ENCODE assay signal across 8 cellular contexts in the genomic region with DNA sequence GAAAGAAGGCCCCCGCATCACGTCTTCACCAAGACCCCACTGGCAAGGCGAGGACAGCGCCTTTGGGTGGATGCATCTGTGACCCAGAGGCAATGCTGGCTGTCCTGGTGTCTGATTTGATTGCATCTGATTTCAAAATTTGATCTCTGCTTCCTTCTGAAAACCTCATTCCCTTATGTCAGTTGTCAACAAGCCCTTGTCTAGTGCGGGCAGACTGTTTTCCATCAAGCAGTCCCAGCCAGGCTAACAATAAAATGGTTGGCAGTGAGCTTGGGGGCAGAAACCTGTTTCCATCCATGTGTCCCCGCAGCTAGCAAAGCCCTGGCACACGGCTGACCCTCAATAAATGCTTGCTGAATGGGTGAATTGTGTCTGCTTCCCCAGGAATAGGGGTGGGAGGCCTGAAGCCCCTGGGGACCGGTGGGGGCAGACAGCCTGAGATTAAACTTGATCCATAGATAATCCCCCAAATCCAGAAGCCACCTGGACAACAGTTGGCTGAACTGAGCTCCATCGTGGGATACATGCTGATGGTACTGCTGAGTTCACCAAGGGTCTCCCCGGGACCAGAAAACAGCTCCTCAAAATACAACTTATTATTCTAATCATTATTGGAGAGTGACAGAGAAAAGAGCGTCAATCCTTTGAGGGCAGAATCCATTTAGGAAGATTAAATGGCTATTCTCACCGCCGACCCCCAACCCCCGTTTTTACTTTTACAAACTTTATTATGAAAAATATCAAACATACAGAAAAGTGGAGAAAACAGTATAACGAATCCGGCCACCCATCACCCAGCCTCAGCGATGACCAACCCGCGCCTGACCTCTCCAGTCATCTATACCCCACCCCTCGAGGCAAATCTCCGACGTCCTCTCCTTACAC. TPM values are rescaled to one million over a fixed set of nuclear protein-coding genes. Genes with fewer than 3 reads are reported as not detected.
DNase-seq lines count a peak whose midpoint lies in the region; ATAC-seq and TF ChIP-seq lines count a peak whose summit lies in the region.

No MANE protein-coding gene starts in this region.

- H2AK9ac ChIP-seq in IMR-90 (replicated peaks; ENCODE audit: low read depth, low read length, poor library complexity) = peak overlapping the region; percentile 95

- TSS peak; percentile 87 for BruUV-seq in IMR-90 (replicated peaks; lab: Mats Ljungman, UMichigan)

- H2AK5ac ChIP-seq in IMR-90 (ENCODE audit: low read depth, low read length) = peak overlapping the region; percentile 79

- peak overlapping the region; percentile 64 for H4K91ac ChIP-seq in IMR-90 (ENCODE audit: insufficient read depth, low read depth, low read length)

- CTCF ChIA-PET in IMR-90 (lab: Yijun Ruan, JAX) = no interaction called here

- in situ Hi-C loops in IMR-90 (cut with MboI; ENCODE audit: low sequenced_read_pairs) = no loop called here

- peak overlapping the region; percentile 86 for H3K27ac ChIP-seq in IMR-90 (ENCODE audit: insufficient read depth, low read length)
- H3K27ac ChIP-seq in body of pancreas = peak overlapping the region; percentile 64 to 90 (median 78)
- H3K27ac ChIP-seq in upper lobe of right lung = peak overlapping the region; percentile 86

- no peak for TF ChIP-seq CTCF in AG10803 (conservative IDR thresholded peaks at IDR 0.05; ENCODE audit: low read length)
- no peak for TF ChIP-seq CTCF in IMR-90 (conservative IDR thresholded peaks at IDR 0.05; ENCODE audit: low read depth, low read length)
- TF ChIP-seq CTCF in body of pancreas (IDR thresholded peaks at IDR 0.05) = no peak
- TF ChIP-seq CTCF in upper lobe of right lung (IDR thresholded peaks at IDR 0.05) = no peak

- peak overlapping the region; percentile 71 for H2BK120ac ChIP-seq in IMR-90 (ENCODE audit: low read depth, low read length)

- peaks cover 18% of the 10 kb centered on the region for H3K9me1 ChIP-seq in IMR-90 (ENCODE audit: insufficient read depth, low read length)

- H4K20me1 ChIP-seq in IMR-90 (ENCODE audit: insufficient read depth, low read length) = peaks cover 43% of the 10 kb centered on the region

- H3K36me3 ChIP-seq in IMR-90 (ENCODE audit: control insufficient read depth, insufficient read depth, low read length) = no peaks in the 10 kb centered on the region
- H3K36me3 ChIP-seq in body of pancreas (replicated peaks in 1 of 2; ENCODE audit: insufficient read depth in 1 of 2, low read depth in 2 of 2) = no peaks in the 10 kb centered on the region
- no peaks in the 10 kb centered on the region for H3K36me3 ChIP-seq in upper lobe of right lung

- peak overlapping the region; percentile 69; the same call in 2 of the 3 replicates for H2BK15ac ChIP-seq in IMR-90 (ENCODE audit: low read depth, low read length)

- H3K9ac ChIP-seq in IMR-90 (ENCODE audit: low read depth, low read length) = peak overlapping the region; percentile 93

- peak overlapping the region; percentile 87 for H2AFZ ChIP-seq in IMR-90 (replicated peaks; ENCODE audit: low read length, poor library complexity)

- peaks cover 13 to 61% of the 10 kb centered on the region in 2 experiments; a peak in 3 of 4 replicates for H3K79me1 ChIP-seq in IMR-90 (ENCODE audit: low read depth in 1 of 2, low read length in 2 of 2)

- H3K4ac ChIP-seq in IMR-90 (ENCODE audit: low read depth, low read length) = peak overlapping the region; percentile 84

- POLR2A ChIA-PET in IMR-90 (lab: Charles Lee; ENCODE audit: unreplicated experiment) = no interaction called here

- H2BK5ac ChIP-seq in IMR-90 (ENCODE audit: low read depth, low read length, poor library complexity, severe bottlenecking) = peak overlapping the region; percentile 71

- ATAC-seq in IMR-90 (ENCODE audit: low read depth) = no peak
- ATAC-seq in body of pancreas = no peak
- ATAC-seq in upper lobe of right lung = no peak

- 0% methylated on average over 1 of the region's 22 CpGs; no CpG with 5 or more reads in 1 of the 2 experiments for WGBS in IMR-90 (ENCODE audit: extremely low coverage in 2 of 2, insufficient read length in 1 of 2), 2 experiments
- 36 to 38% methylated on average over 21 to 22 of the region's 22 CpGs for WGBS in body of pancreas, 2 donors

- H3K9me3 ChIP-seq in IMR-90 (ENCODE audit: control insufficient read depth, insufficient read depth, low read length) = no peaks in the 10 kb centered on the region
- no peaks in the 10 kb centered on the region for H3K9me3 ChIP-seq in body of pancreas
- no peaks in the 10 kb centered on the region for H3K9me3 ChIP-seq in upper lobe of right lung

- peak overlapping the region; percentile 95 for H3K23ac ChIP-seq in IMR-90 (ENCODE audit: low read depth, low read length)

- peak overlapping the region; percentile 88 for H3K56ac ChIP-seq in IMR-90 (ENCODE audit: extremely low read depth, insufficient read depth, low read length)

- H3K4me3 ChIP-seq in AG10803 (ENCODE audit: low read length) (peak overlapping the region; percentile 79), IMR-90 (ENCODE audit: insufficient read depth, low read depth, low read length) (peak overlapping the region; percentile 90), body of pancreas (peak overlapping the region; percentile 23 to 39), upper lobe of right lung (peak overlapping the region; percentile 88)

- intact Hi-C loops in IMR-90 (cut with micrococcal nuclease) = loop anchor here (1.0 to 2.0 kb wide), 4 partner anchors 70 to 142 kb away; no protein-coding TSS in a partner anchor
- intact Hi-C loops in body of pancreas (cut with DNase I) = no loop called here
- intact Hi-C loops in upper lobe of right lung (cut with DNase I) = no loop called here

- no peak for DNase-seq in AG10803 (ENCODE audit: low read depth)
- no peak for DNase-seq in IMR-90
- no peak for DNase-seq in body of pancreas
- peak; percentile 42 to 77 for DNase-seq in lung microvascular endothelial cell (ENCODE audit: low read depth in 2 of 2)
- DNase-seq in upper lobe of right lung = no peak
- DNase-seq in HuH-7 (ENCODE audit: low spot score) = no peak
- no peak for DNase-seq in GM19240 (ENCODE audit: insufficient read length, low spot score)
- DNase-seq in central memory CD4-positive, alpha-beta T cell = no peak

- peaks cover 17% of the 10 kb centered on the region for H3K4me1 ChIP-seq in IMR-90 (ENCODE audit: control insufficient read depth, insufficient read depth, low read length)
- peaks cover 36% of the 10 kb centered on the region for H3K4me1 ChIP-seq in body of pancreas
- H3K4me1 ChIP-seq in upper lobe of right lung = peaks cover 45% of the 10 kb centered on the region

- H4K5ac ChIP-seq in IMR-90 (ENCODE audit: low read depth, low read length) = peak overlapping the region; percentile 47

- TF ChIP-seq RAD21 in IMR-90 (IDR thresholded peaks at IDR 0.05; ENCODE audit: low read length) = no peak

- dilution Hi-C loops in IMR-90 (cut with HindIII; ENCODE audit: low sequenced_read_pairs, unreplicated experiment) = no loop called here

- peak overlapping the region; percentile 62 for H3K18ac ChIP-seq in IMR-90 (ENCODE audit: low read depth, low read length)

- H3K4me2 ChIP-seq in IMR-90 (ENCODE audit: low read depth, low read length) = peak overlapping the region; percentile 97

- peak overlapping the region; percentile 17; the same call in 1 of the 2 replicates for H2BK20ac ChIP-seq in IMR-90 (ENCODE audit: low read depth, low read length)

- peak overlapping the region; percentile 6 to 62; a peak in 3 of 4 replicates for H4K8ac ChIP-seq in IMR-90 (ENCODE audit: low read depth in 2 of 2, low read length in 2 of 2)

- H3K27me3 ChIP-seq in IMR-90 (ENCODE audit: control insufficient read depth, insufficient read depth, low read length) (no peaks in the 10 kb centered on the region), body of pancreas (no peaks in the 10 kb centered on the region), upper lobe of right lung (no peaks in the 10 kb centered on the region)

- peak; percentile 67 for TF ChIP-seq POLR2A in IMR-90 (IDR thresholded peaks at IDR 0.05; ENCODE audit: low read depth, low read length)
- TF ChIP-seq POLR2A in body of pancreas (IDR thresholded peaks at IDR 0.05) = no peak

- peak overlapping the region; percentile 92 for H3K14ac ChIP-seq in IMR-90 (replicated peaks; ENCODE audit: low read depth, low read length)

TF ChIP-seq in IMR-90, 13 proteins besides CTCF, POLR2A, EP300 and RAD21 (continues in another document):
- TF ChIP-seq RCOR1 (IDR thresholded peaks at IDR 0.05; ENCODE audit: insufficient replicate concordance, low read length) (no peak), SMC3 (IDR thresholded peaks at IDR 0.05; ENCODE audit: low read depth, low read length) (no peak; the same call in 1 of the 2 replicates), NFE2L2 (IDR thresholded peaks at IDR 0.05; ENCODE audit: low read depth, low read length) (no peak), MAFK (IDR thresholded peaks at IDR 0.05; ENCODE audit: low read depth, low read length) (no peak), CHD1 (IDR thresholded peaks at IDR 0.05; ENCODE audit: low read depth, low read length) (no peak; the same call in 1 of the 2 replicates), FOS (IDR thresholded peaks at IDR 0.05; ENCODE audit: low read depth, low read length) (no peak), MXI1 (IDR thresholded peaks at IDR 0.05; ENCODE audit: borderline replicate concordance, low read depth, low read length) (no peak), BHLHE40 (IDR thresholded peaks at IDR 0.05; ENCODE audit: low read depth, low read length) (no peak), CEBPB (IDR thresholded peaks at IDR 0.05; ENCODE audit: low read depth, low read length) (no peak), RFX5 (IDR thresholded peaks at IDR 0.05; ENCODE audit: low read depth, low read length) (no peak), MAZ (IDR thresholded peaks at IDR 0.05; ENCODE audit: borderline replicate concordance, low read depth, low read length) (no peak)
- TF ChIP-seq, protein P1, sequence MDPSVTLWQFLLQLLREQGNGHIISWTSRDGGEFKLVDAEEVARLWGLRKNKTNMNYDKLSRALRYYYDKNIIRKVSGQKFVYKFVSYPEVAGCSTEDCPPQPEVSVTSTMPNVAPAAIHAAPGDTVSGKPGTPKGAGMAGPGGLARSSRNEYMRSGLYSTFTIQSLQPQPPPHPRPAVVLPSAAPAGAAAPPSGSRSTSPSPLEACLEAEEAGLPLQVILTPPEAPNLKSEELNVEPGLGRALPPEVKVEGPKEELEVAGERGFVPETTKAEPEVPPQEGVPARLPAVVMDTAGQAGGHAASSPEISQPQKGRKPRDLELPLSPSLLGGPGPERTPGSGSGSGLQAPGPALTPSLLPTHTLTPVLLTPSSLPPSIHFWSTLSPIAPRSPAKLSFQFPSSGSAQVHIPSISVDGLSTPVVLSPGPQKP (IDR thresholded peaks at IDR 0.05; ENCODE audit: borderline replicate concordance, low read depth, low read length) = no peak

RNA-seq across cellular contexts. Expression of a gene that starts 0.9 kb away (rescaled TPM):
- total RNA-seq in IMR-90 (2012; rRNA removed) = 42.1 and 55.3 TPM in 2 replicates
- 48.1 and 61.5 TPM in 2 replicates for polyA plus RNA-seq in IMR-90 (2012; rRNA removed)
- polyA plus RNA-seq in IMR-90 (2012; cell fraction: cytosol; rRNA removed) = 39.0 and 110 TPM in 2 replicates
- 239 and 414 TPM in 2 replicates for polyA plus RNA-seq in IMR-90 (2012; cell fraction: nucleus; rRNA removed; ENCODE audit: low replicate concordance)
- total RNA-seq in body of pancreas = 1 to 10 TPM; 6.2 to 9.2 TPM
- 18.7 and 23.0 TPM in 2 replicates for total RNA-seq in lung microvascular endothelial cell
- total RNA-seq in upper lobe of right lung = 24.0 TPM

Comparison
In these comparisons a context has a peak if more than half of its experiments do, and no peak if none do; other contexts are left out.
1. DNase-seq: peak in lung microvascular endothelial cell (2 of 2); none in AG10803 (single experiment), IMR-90 (single experiment), body of pancreas (0 of 4), upper lobe of right lung (single experiment), HuH-7 (single experiment), GM19240 (single experiment) and central memory CD4-positive, alpha-beta T cell (single experiment).
2. H3K4me3 ChIP-seq: peak in every context shown above with its lines; median percentile 90 in IMR-90; 88 in upper lobe of right lung; 79 in AG10803; 31 in body of pancreas.
3. Peak in every context shown above with its lines, with median percentiles within 50 percentile points of each other: H3K27ac ChIP-seq.